Comparison of ENCODE assay signal across 16 cellular contexts in genomic region chr20:4810446-4811019, GRCh38. TPM values are rescaled to one million over a fixed set of nuclear protein-coding genes. Genes with fewer than 3 reads are reported as not detected.
A peak's percentile ranks its signal among the peaks of the same experiment; 100 is the strongest.
DNase-seq lines count a peak whose midpoint lies in the region; ATAC-seq and TF ChIP-seq lines count a peak whose summit lies in the region.
"Had no signal": no experiment of that assay in that cellular context is flagged by ENCODE, and none has a peak within 500 bp of the region (broad histone marks: within the 10 kb centered on the region; RNA-seq: fewer than 3 reads in every experiment).

No MANE protein-coding gene starts in this region.

- intact Hi-C loops in activated CD4-positive, alpha-beta T cell treated with anti-CD3 and anti-CD28 coated beads for 36 hours (cut with DNase I, micrococcal nuclease): loop anchor here in 1 of 2 experiments (5.0 kb wide), 1 partner anchor 317 kb away; the partner anchor contains the start of gene CDS2
- intact Hi-C loops in Caco-2 (cut with micrococcal nuclease; ENCODE audit: unreplicated experiment): no loop called here

- POLR2A ChIA-PET in activated CD4-positive, alpha-beta T cell treated with anti-CD3 and anti-CD28 coated beads for 36 hours (lab: Charles Lee): interaction anchor here (0.6 kb wide), 1 partner anchor 127 kb away, joined by 3 read pairs; no protein-coding TSS in a partner anchor
- POLR2A ChIA-PET in Caco-2 (lab: Charles Lee): no interaction called here

- TF ChIP-seq CTCF in OCI-LY3 (IDR thresholded peaks at IDR 0.05; ENCODE audit: low read depth, low read length) (no peak), Caco-2 (IDR thresholded peaks at IDR 0.05; ENCODE audit: insufficient read depth in 1 of 2, low read depth in 1 of 2, low read length in 1 of 2, severe bottlenecking in 1 of 2, unreplicated experiment in 1 of 2) (no peak)

- ATAC-seq in activated CD4-positive, alpha-beta T cell treated with anti-CD3 and anti-CD28 coated beads for 36 hours: no peak
- ATAC-seq in stimulated activated naive B cell treated with anti-CD40 and anti-IgM and Interleukin-4, amounts not matched to agents 10 μg/mL and 1 μg/mL and 100 μg/mL, for 72 hours (replicated peaks): no peak
- no peak for ATAC-seq in HG03378 (IDR thresholded peaks at IDR 0.05; ENCODE audit: unreplicated experiment)
- ATAC-seq: A549, left lobe of liver, WTC11 had no signal

- peak overlapping the region; percentile 97 for H3K9ac ChIP-seq in OCI-LY3 (ENCODE audit: low read length)

- H3K79me2 ChIP-seq in OCI-LY3 (ENCODE audit: low read length): peaks cover 92% of the 10 kb centered on the region

- H3K4me3 ChIP-seq in OCI-LY3 (ENCODE audit: low read length) (peak overlapping the region; percentile 77), Caco-2 (ENCODE audit: low read depth, low read length) (no peak overlapping the region)
- H3K4me3 ChIP-seq in effector memory CD4-positive, alpha-beta T cell (ENCODE audit: insufficient read depth, low read depth, low read length, poor library complexity, severe bottlenecking): no peak overlapping the region
- H3K4me3 ChIP-seq: A549, thyroid gland had no signal

- H2AFZ ChIP-seq in OCI-LY3 (ENCODE audit: low read depth, low read length): no peak overlapping the region

- H3K36me3 ChIP-seq in OCI-LY3 (replicated peaks; ENCODE audit: low read depth, low read length): peaks cover 80% of the 10 kb centered on the region
- no peaks in the 10 kb centered on the region for H3K36me3 ChIP-seq in effector memory CD4-positive, alpha-beta T cell (ENCODE audit: control insufficient read depth, insufficient read depth, low read length)
- H3K36me3 ChIP-seq in Caco-2 (ENCODE audit: control insufficient read depth, insufficient read depth, low read length): no peaks in the 10 kb centered on the region
- H3K36me3 ChIP-seq: thyroid gland had no signal

- H3K27me3 ChIP-seq in OCI-LY3 (ENCODE audit: low read depth, low read length) (no peaks in the 10 kb centered on the region), Caco-2 (replicated peaks; ENCODE audit: control insufficient read depth, insufficient read depth, low read length) (no peaks in the 10 kb centered on the region)
- no peaks in the 10 kb centered on the region for H3K27me3 ChIP-seq in effector memory CD4-positive, alpha-beta T cell (replicated peaks; ENCODE audit: control insufficient read depth, insufficient read depth, low read length, poor library complexity, severe bottlenecking)
- H3K27me3 ChIP-seq: thyroid gland had no signal

- peaks cover 41% of the 10 kb centered on the region for H3K36me3 Mint-ChIP-seq in activated CD4-positive, alpha-beta T cell treated with anti-CD3 and anti-CD28 coated beads for 36 hours (ENCODE audit: low read depth)
- peaks cover 49 to 77% of the 10 kb centered on the region in 2 donors for H3K36me3 Mint-ChIP-seq in stimulated activated naive B cell treated with anti-CD40 and anti-IgM and Interleukin-4, amounts not matched to agents 10 μg/mL and 1 μg/mL and 100 μg/mL, for 72 hours
- peaks cover 4% of the 10 kb centered on the region for H3K36me3 Mint-ChIP-seq in Caco-2 (ENCODE audit: insufficient read depth, unreplicated experiment)
- H3K36me3 Mint-ChIP-seq: WTC11 had no signal

- H3K27ac Mint-ChIP-seq in activated CD4-positive, alpha-beta T cell treated with anti-CD3 and anti-CD28 coated beads for 36 hours: peak overlapping the region; percentile 100
- H3K27ac Mint-ChIP-seq in stimulated activated naive B cell treated with anti-CD40 and anti-IgM and Interleukin-4, amounts not matched to agents 10 μg/mL and 1 μg/mL and 100 μg/mL, for 72 hours: peak overlapping the region; percentile 100
- H3K27ac Mint-ChIP-seq in Caco-2 (ENCODE audit: unreplicated experiment): no peak overlapping the region
- H3K27ac Mint-ChIP-seq: WTC11 had no signal

- peaks cover 75% of the 10 kb centered on the region for H3K4me1 Mint-ChIP-seq in activated CD4-positive, alpha-beta T cell treated with anti-CD3 and anti-CD28 coated beads for 36 hours
- H3K4me1 Mint-ChIP-seq in stimulated activated naive B cell treated with anti-CD40 and anti-IgM and Interleukin-4, amounts not matched to agents 10 μg/mL and 1 μg/mL and 100 μg/mL, for 72 hours: peaks cover 76 to 100% of the 10 kb centered on the region in 2 donors
- no peaks in the 10 kb centered on the region for H3K4me1 Mint-ChIP-seq in Caco-2 (ENCODE audit: low read depth, unreplicated experiment)

- H3K27me3 Mint-ChIP-seq in activated CD4-positive, alpha-beta T cell treated with anti-CD3 and anti-CD28 coated beads for 36 hours: no peaks in the 10 kb centered on the region
- H3K27me3 Mint-ChIP-seq in stimulated activated naive B cell treated with anti-CD40 and anti-IgM and Interleukin-4, amounts not matched to agents 10 μg/mL and 1 μg/mL and 100 μg/mL, for 72 hours: no peaks in the 10 kb centered on the region
- H3K27me3 Mint-ChIP-seq in Caco-2 (ENCODE audit: insufficient read depth, unreplicated experiment): no peaks in the 10 kb centered on the region

- peak overlapping the region; percentile 95 for H3K27ac ChIP-seq in OCI-LY3 (ENCODE audit: low read length)
- H3K27ac ChIP-seq in effector memory CD4-positive, alpha-beta T cell (ENCODE audit: insufficient read depth, low read length, poor library complexity, severe bottlenecking): peak overlapping the region; percentile 99
- H3K27ac ChIP-seq: A549, thyroid gland had no signal

- H4K20me1 ChIP-seq in OCI-LY3 (ENCODE audit: insufficient read depth, low read length): peaks cover 60% of the 10 kb centered on the region

- CTCF ChIA-PET in activated CD4-positive, alpha-beta T cell treated with anti-CD3 and anti-CD28 coated beads for 36 hours (lab: Charles Lee): interaction anchor here (0.6 to 4.3 kb wide), 4 partner anchors 24 to 145 kb away, joined by 3 to 17 read pairs (median 4); no protein-coding TSS in a partner anchor
- CTCF ChIA-PET in Caco-2 (lab: Charles Lee): no interaction called here

- H3K4me2 ChIP-seq in OCI-LY3 (ENCODE audit: low read length): peak overlapping the region; percentile 94
- H3K4me2 ChIP-seq: A549 had no signal

- H3K9me3 ChIP-seq in OCI-LY3 (ENCODE audit: insufficient read depth, low read length) (no peaks in the 10 kb centered on the region), Caco-2 (no peaks in the 10 kb centered on the region)
- H3K9me3 ChIP-seq in effector memory CD4-positive, alpha-beta T cell (ENCODE audit: control insufficient read depth, low read length): no peaks in the 10 kb centered on the region
- H3K9me3 ChIP-seq: A549, thyroid gland had no signal

- DNase-seq in activated CD4-positive, alpha-beta T cell treated with anti-CD3 and anti-CD28 coated beads for 36 hours: no peak
- no peak for DNase-seq in activated CD4-positive, alpha-beta T cell treated with anti-CD3 and anti-CD28 coated beads for 4 hours
- no peak for DNase-seq in effector memory CD4-positive, alpha-beta T cell
- DNase-seq in stimulated activated naive B cell treated with anti-CD40 and anti-IgM and Interleukin-4, amounts not matched to agents 10 μg/mL and 1 μg/mL and 100 μg/mL, for 72 hours: no peak
- DNase-seq in Caco-2 (no peak), AML-193 (lab: John Stamatoyannopoulos, UW) (no peak)
- DNase-seq: central memory CD4-positive, alpha-beta T cell; erythroblast; NCI-H2029; NCI-H82; thyroid gland had no signal

- no peak overlapping the region for H3K4me3 Mint-ChIP-seq in activated CD4-positive, alpha-beta T cell treated with anti-CD3 and anti-CD28 coated beads for 36 hours
- peak overlapping the region; percentile 49 to 93 for H3K4me3 Mint-ChIP-seq in stimulated activated naive B cell treated with anti-CD40 and anti-IgM and Interleukin-4, amounts not matched to agents 10 μg/mL and 1 μg/mL and 100 μg/mL, for 72 hours
- H3K4me3 Mint-ChIP-seq in Caco-2 (ENCODE audit: unreplicated experiment): no peak overlapping the region
- H3K4me3 Mint-ChIP-seq: WTC11 had no signal

- peaks cover 89% of the 10 kb centered on the region for H3K4me1 ChIP-seq in OCI-LY3 (ENCODE audit: low read length)
- peaks cover 62% of the 10 kb centered on the region for H3K4me1 ChIP-seq in effector memory CD4-positive, alpha-beta T cell (ENCODE audit: control insufficient read depth, insufficient read depth, low read length, poor library complexity, severe bottlenecking)
- no peaks in the 10 kb centered on the region; the same call in 1 of the 2 replicates for H3K4me1 ChIP-seq in Caco-2
- H3K4me1 ChIP-seq: A549 had no signal

- BruUV-seq in Caco-2 (replicated peaks; lab: Mats Ljungman, UMichigan): no TSS peak

- H3K9me3 Mint-ChIP-seq in activated CD4-positive, alpha-beta T cell treated with anti-CD3 and anti-CD28 coated beads for 36 hours (ENCODE audit: low read depth): no peaks in the 10 kb centered on the region
- peaks cover 0 to under 1% of the 10 kb centered on the region in 2 donors for H3K9me3 Mint-ChIP-seq in stimulated activated naive B cell treated with anti-CD40 and anti-IgM and Interleukin-4, amounts not matched to agents 10 μg/mL and 1 μg/mL and 100 μg/mL, for 72 hours
- H3K9me3 Mint-ChIP-seq in Caco-2 (ENCODE audit: unreplicated experiment): no peaks in the 10 kb centered on the region
- H3K9me3 Mint-ChIP-seq: WTC11 had no signal

RNA-seq across cellular contexts. Expression of gene RASSF2, which starts 12.9 kb away (rescaled TPM):
- 10 to 100 TPM; 49.1 to 53.7 TPM for total RNA-seq in activated CD4-positive, alpha-beta T cell treated with anti-CD3 and anti-CD28 coated beads for 36 hours
- total RNA-seq in Caco-2 (2022): 3.4 and 3.5 TPM in 2 replicates

Comparison
In these comparisons a context has a peak if more than half of its experiments do, and no peak if none do; other contexts are left out.
1. H3K4me3 Mint-ChIP-seq: peak in stimulated activated naive B cell treated with anti-CD40 and anti-IgM and Interleukin-4, amounts not matched to agents 10 μg/mL and 1 μg/mL and 100 μg/mL, for 72 hours (2 of 2); none in activated CD4-positive, alpha-beta T cell treated with anti-CD3 and anti-CD28 coated beads for 36 hours (single experiment) and Caco-2 (single experiment).
2. RNA of gene RASSF2, which starts 12.9 kb away (total RNA-seq): 49.1 to 53.7 TPM in activated CD4-positive, alpha-beta T cell treated with anti-CD3 and anti-CD28 coated beads for 36 hours; 3.4 to 3.5 TPM in Caco-2; every median in the first group is over 10 times any median in the second.